12 cellular contexts compared by ENCODE assay signal in genomic region chr14:104386281-104386841, GRCh38.
DNase-seq lines count a peak whose midpoint lies in the region; ATAC-seq and TF ChIP-seq lines count a peak whose summit lies in the region.
"Had no signal": no experiment of that assay in that cellular context is flagged by ENCODE, and none has a peak within 500 bp of the region (broad histone marks: within the 10 kb centered on the region; RNA-seq: fewer than 3 reads in every experiment).

No MANE protein-coding gene starts in this region.

- intact Hi-C loops in CD14-positive monocyte (cut with micrococcal nuclease) (no loop called here), activated B cell treated with CpG ODN at 0.5 μM for 24 hours (cut with micrococcal nuclease) (no loop called here)

- peaks cover 6 to 23% (median 6%) of the 10 kb centered on the region in 3 donors for H3K27me3 Mint-ChIP-seq in CD14-positive monocyte (ENCODE audit: low read depth in 3 of 3)
- H3K27me3 Mint-ChIP-seq in activated B cell treated with CpG ODN at 0.5 μM for 24 hours: peaks cover 7% of the 10 kb centered on the region
- no peaks in the 10 kb centered on the region for H3K27me3 Mint-ChIP-seq in natural killer cell treated with Interleukin-12 subunit alpha and Interleukin-12 subunit beta and Interleukin-15 and Interleukin-18, amount 100 ng/mL, for 72 hours

- H3K4me1 Mint-ChIP-seq in CD14-positive monocyte (no peaks in the 10 kb centered on the region), activated B cell treated with CpG ODN at 0.5 μM for 24 hours (peaks cover 54% of the 10 kb centered on the region)
- peaks cover 6 to 18% of the 10 kb centered on the region in 2 donors for H3K4me1 Mint-ChIP-seq in natural killer cell treated with Interleukin-12 subunit alpha and Interleukin-12 subunit beta and Interleukin-15 and Interleukin-18, amount 100 ng/mL, for 72 hours (ENCODE audit: low read depth in 2 of 2)

- CTCF ChIA-PET in activated B cell treated with CpG ODN at 0.5 μM for 24 hours (lab: Charles Lee): no interaction called here

- H3K9me3 Mint-ChIP-seq in CD14-positive monocyte (peaks cover 0 to 6% (median 3%) of the 10 kb centered on the region in 7 donors), activated B cell treated with CpG ODN at 0.5 μM for 24 hours (peaks cover 3% of the 10 kb centered on the region)
- H3K9me3 Mint-ChIP-seq in natural killer cell treated with Interleukin-12 subunit alpha and Interleukin-12 subunit beta and Interleukin-15 and Interleukin-18, amount 100 ng/mL, for 72 hours: peaks cover 4% of the 10 kb centered on the region

- H3K4me3 Mint-ChIP-seq in CD14-positive monocyte (no peak overlapping the region), activated B cell treated with CpG ODN at 0.5 μM for 24 hours (peak overlapping the region; percentile 41)
- H3K4me3 Mint-ChIP-seq in natural killer cell treated with Interleukin-12 subunit alpha and Interleukin-12 subunit beta and Interleukin-15 and Interleukin-18, amount 100 ng/mL, for 72 hours: no peak overlapping the region

- POLR2A ChIA-PET in activated B cell treated with CpG ODN at 0.5 μM for 24 hours (lab: Charles Lee): interaction anchor here (0.5 kb wide), 1 partner anchor 715 kb away, joined by 3 read pairs; no protein-coding TSS in a partner anchor

- DNase-seq in CD14-positive monocyte (ENCODE audit: low spot score) (peak; percentile 37), COR-L47 (lab: John Stamatoyannopoulos, UW) (peak; percentile 45), activated B cell treated with CpG ODN at 0.5 μM for 24 hours (no peak), COLO829 (ENCODE audit: low spot score) (no peak), MV-4-11 (lab: John Stamatoyannopoulos, UW) (no peak), omental fat pad (ENCODE audit: low spot score) (no peak)
- peak; percentile 52 for DNase-seq in natural killer cell treated with Interleukin-12 subunit alpha and Interleukin-12 subunit beta and Interleukin-15 and Interleukin-18, amount 100 ng/mL, for 72 hours (ENCODE audit: low spot score)
- DNase-seq: activated gamma-delta T cell treated with Interleukin-2 at 50 U/mL for 16 hours, kidney glomerular epithelial cell, NCI-H2227 treated with DMSO at 0.1 percent for 48 hours, thyroid gland had no signal

- TF ChIP-seq CTCF in CD14-positive monocyte (IDR thresholded peaks at IDR 0.05) (no peak), activated B cell treated with CpG ODN at 0.5 μM for 24 hours (IDR thresholded peaks at IDR 0.05) (no peak), omental fat pad (IDR thresholded peaks at IDR 0.05) (no peak)

- H3K27ac Mint-ChIP-seq in CD14-positive monocyte (peak overlapping the region in 1 of 7 donors; percentile 68), activated B cell treated with CpG ODN at 0.5 μM for 24 hours (no peak overlapping the region)
- H3K27ac Mint-ChIP-seq in natural killer cell treated with Interleukin-12 subunit alpha and Interleukin-12 subunit beta and Interleukin-15 and Interleukin-18, amount 100 ng/mL, for 72 hours: no peak overlapping the region

- ATAC-seq in activated B cell treated with CpG ODN at 0.5 μM for 24 hours (ENCODE audit: low read depth) (no peak), omental fat pad (ENCODE audit: low FRiP score) (no peak), GM18498 (IDR thresholded peaks at IDR 0.05; ENCODE audit: unreplicated experiment) (no peak)
- no peak for ATAC-seq in natural killer cell treated with Interleukin-12 subunit alpha and Interleukin-12 subunit beta and Interleukin-15 and Interleukin-18, amount 100 ng/mL, for 72 hours

- H3K36me3 Mint-ChIP-seq in CD14-positive monocyte: no peaks in the 10 kb centered on the region
- no peaks in the 10 kb centered on the region for H3K36me3 Mint-ChIP-seq in activated B cell treated with CpG ODN at 0.5 μM for 24 hours (ENCODE audit: low read depth)
- H3K36me3 Mint-ChIP-seq in natural killer cell treated with Interleukin-12 subunit alpha and Interleukin-12 subunit beta and Interleukin-15 and Interleukin-18, amount 100 ng/mL, for 72 hours: peaks cover 4% of the 10 kb centered on the region

Comparison
In these comparisons a context has a peak if more than half of its experiments do, and no peak if none do; other contexts are left out.
1. DNase-seq: peak in CD14-positive monocyte (single experiment), COR-L47 (single experiment) and natural killer cell treated with Interleukin-12 subunit alpha and Interleukin-12 subunit beta and Interleukin-15 and Interleukin-18, amount 100 ng/mL, for 72 hours (single experiment); none in activated B cell treated with CpG ODN at 0.5 μM for 24 hours (single experiment), COLO829 (single experiment), MV-4-11 (single experiment) and omental fat pad (single experiment).